ENCODE assay signal across 20 cellular contexts in the genomic region with DNA sequence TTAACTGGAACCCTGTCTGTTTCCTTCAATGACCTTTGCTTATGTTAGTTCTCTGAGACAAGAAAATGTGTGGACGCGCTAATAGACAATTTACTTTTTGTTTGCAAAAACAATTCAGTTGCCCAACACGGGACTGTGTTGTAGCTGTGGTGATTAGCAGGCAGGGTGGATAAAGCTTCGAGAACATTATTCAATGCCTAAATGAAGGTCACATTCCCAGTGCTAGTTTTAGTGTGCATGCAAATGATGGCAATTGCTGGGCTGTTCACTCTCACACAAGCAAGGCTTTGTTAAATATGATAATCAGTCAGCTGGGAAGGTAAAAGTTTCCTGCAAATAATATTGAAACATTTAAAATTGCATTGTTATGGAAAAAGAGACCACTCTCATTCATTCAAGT.
A peak's percentile ranks its signal among the peaks of the same experiment; 100 is the strongest.
DNase-seq lines count a peak whose midpoint lies in the region; TF ChIP-seq lines count a peak whose summit lies in the region.
"Had no signal": no experiment of that assay in that cellular context is flagged by ENCODE, and none has a peak within 500 bp of the region (broad histone marks: within the 10 kb centered on the region; RNA-seq: fewer than 3 reads in every experiment).

No MANE protein-coding gene starts in this region.

- TF ChIP-seq CTCF in H9 (conservative IDR thresholded peaks at IDR 0.05) = no peak

- no peaks in the 10 kb centered on the region for H3K79me2 ChIP-seq in H9 (ENCODE audit: insufficient read depth, low read length)

- H2BK12ac ChIP-seq in H9 (ENCODE audit: insufficient read length, low read depth, low read length) = no peak overlapping the region

- H2AFZ ChIP-seq in H9 (ENCODE audit: low read length) = no peak overlapping the region

- H2BK5ac ChIP-seq in H9 (ENCODE audit: insufficient read length, low read length) = no peak overlapping the region

- H3K27me3 Mint-ChIP-seq in H9 (ENCODE audit: low read depth) = no peaks in the 10 kb centered on the region; the same call in 1 of the 2 replicates
- H3K27me3 Mint-ChIP-seq: activated naive CD4-positive, alpha-beta T cell treated with anti-CD3 and anti-CD28 coated beads, Interleukin-2, amount 10 ng/mL, durations not matched to agents 7 days and 5 days had no signal

- peaks cover 4% of the 10 kb centered on the region; the same call in 1 of the 2 replicates for H3K4me1 ChIP-seq in H9 (ENCODE audit: insufficient read depth, low read length)
- H3K4me1 ChIP-seq: breast epithelium, upper lobe of left lung had no signal

- no peaks in the 10 kb centered on the region for H3K23me2 ChIP-seq in H9 (ENCODE audit: insufficient read length, low read depth, low read length, poor library complexity, severe bottlenecking)

- H3K56ac ChIP-seq in H9 (ENCODE audit: insufficient read length, low read depth, low read length) = no peak overlapping the region

- no peak overlapping the region for H2BK20ac ChIP-seq in H9 (ENCODE audit: low read depth, low read length, poor library complexity, severe bottlenecking)

- H3K9ac ChIP-seq in H9 (ENCODE audit: extremely low read depth, insufficient read length, low read length) = no peak overlapping the region
- H3K9ac ChIP-seq: BLaER1 treated with 17β-estradiol and CSF1 and Interleukin-3, amounts not matched to agents 10 nM and 100 nM had no signal

- peaks cover 14 to 17% of the 10 kb centered on the region in 2 experiments for H3K4me1 Mint-ChIP-seq in H9
- H3K4me1 Mint-ChIP-seq: activated naive CD4-positive, alpha-beta T cell treated with anti-CD3 and anti-CD28 coated beads, Interleukin-2, amount 10 ng/mL, durations not matched to agents 7 days and 5 days had no signal

- no peak overlapping the region for H3K23ac ChIP-seq in H9 (ENCODE audit: insufficient read length, low read depth, low read length)

- WGBS in H9 (ENCODE audit: extremely low coverage, insufficient read length, low lambda C conversion rate) = no CpG with 5 or more reads among the region's 4 CpGs

- no peak overlapping the region for H3K4ac ChIP-seq in H9 (ENCODE audit: low read depth, low read length)

- H4K5ac ChIP-seq in H9 (ENCODE audit: insufficient read length, low read depth, low read length) = no peak overlapping the region

- no peaks in the 10 kb centered on the region for H3K9me3 ChIP-seq in H9 (ENCODE audit: control insufficient read depth, low read depth, low read length)
- H3K9me3 ChIP-seq: breast epithelium, upper lobe of left lung had no signal

- no peak overlapping the region for H2BK120ac ChIP-seq in H9 (ENCODE audit: low read depth, low read length, poor library complexity, severe bottlenecking)

- H3K27me3 ChIP-seq in H9 (ENCODE audit: insufficient read depth, low read length) = no peaks in the 10 kb centered on the region
- H3K27me3 ChIP-seq: BLaER1 treated with 17β-estradiol and CSF1 and Interleukin-3, amounts not matched to agents 10 nM and 100 nM; breast epithelium; upper lobe of left lung had no signal

- no peak for DNase-seq in H9
- peak; percentile 39 for DNase-seq in inferior parietal cortex (ENCODE audit: extremely low spot score)
- peak; percentile 92 for DNase-seq in pons (ENCODE audit: low spot score)
- no peak for DNase-seq in NCI-H2107 treated with DMSO at 0.1 percent for 48 hours (lab: John Stamatoyannopoulos, UW; ENCODE audit: unreplicated experiment)
- DNase-seq in NCI-H226 = no peak
- DNase-seq in stimulated activated naive CD4-positive, alpha-beta T cell treated with Interleukin-2 at 50 U/mL for 16 hours (lab: John Stamatoyannopoulos, UW) = no peak
- no peak for DNase-seq in LoVo (ENCODE audit: low spot score)
- DNase-seq: activated CD4-positive, alpha-beta T cell treated with anti-CD3 and anti-CD28 coated beads, Interleukin-2, amount 50 U/mL, for 4 hours; activated naive CD4-positive, alpha-beta T cell treated with anti-CD3 and anti-CD28 coated beads, Interleukin-2, amount 10 ng/mL, durations not matched to agents 7 days and 5 days; COR-L47; effector memory CD4-positive, alpha-beta T cell; erythroblast; KG1; NCI-H2171; NCI-H510A treated with DMSO at 0.1 percent for 48 hours; upper lobe of left lung had no signal

- no peaks in the 10 kb centered on the region for H4K20me1 ChIP-seq in H9 (ENCODE audit: control insufficient read depth, insufficient read depth, insufficient read length)
- H4K20me1 ChIP-seq: BLaER1 treated with 17β-estradiol and CSF1 and Interleukin-3, amounts not matched to agents 10 nM and 100 nM had no signal

- H3K27ac ChIP-seq in H9 (ENCODE audit: insufficient read length, low read depth, low read length) (no peak overlapping the region), angular gyrus (ENCODE audit: low read depth, low read length) (peak overlapping the region; percentile 40)
- H3K27ac ChIP-seq: BLaER1 treated with 17β-estradiol and CSF1 and Interleukin-3, amounts not matched to agents 10 nM and 100 nM; breast epithelium; skin epidermis; upper lobe of left lung had no signal

- H3K4me2 ChIP-seq in H9 (ENCODE audit: insufficient read depth, insufficient read length, low read length) = no peak overlapping the region
- H3K4me2 ChIP-seq: BLaER1 treated with 17β-estradiol and CSF1 and Interleukin-3, amounts not matched to agents 10 nM and 100 nM had no signal

- peak overlapping the region; percentile 72 to 82 (median 76); a peak in 4 of 7 replicates for H3K27ac Mint-ChIP-seq in H9
- H3K27ac Mint-ChIP-seq: activated naive CD4-positive, alpha-beta T cell treated with anti-CD3 and anti-CD28 coated beads, Interleukin-2, amount 10 ng/mL, durations not matched to agents 7 days and 5 days had no signal

- no peak overlapping the region for H2AK5ac ChIP-seq in H9 (ENCODE audit: insufficient read length, low read length)

- peaks cover 0 to 5% (median 4%) of the 10 kb centered on the region in 3 experiments; a peak in 3 of 7 replicates for H3K36me3 Mint-ChIP-seq in H9 (ENCODE audit: insufficient read depth in 1 of 3, low read depth in 3 of 3)
- H3K36me3 Mint-ChIP-seq: activated naive CD4-positive, alpha-beta T cell treated with anti-CD3 and anti-CD28 coated beads, Interleukin-2, amount 10 ng/mL, durations not matched to agents 7 days and 5 days had no signal

- no peak overlapping the region for H3K14ac ChIP-seq in H9 (ENCODE audit: insufficient read depth, low read length)

- no peak overlapping the region for H3K4me3 Mint-ChIP-seq in H9
- H3K4me3 Mint-ChIP-seq: activated naive CD4-positive, alpha-beta T cell treated with anti-CD3 and anti-CD28 coated beads, Interleukin-2, amount 10 ng/mL, durations not matched to agents 7 days and 5 days had no signal

- H3T11ph ChIP-seq in H9 (ENCODE audit: low read length) = no peak overlapping the region

- no peak overlapping the region for H2BK15ac ChIP-seq in H9 (ENCODE audit: low read depth, low read length)

- H4K8ac ChIP-seq in H9 (replicated peaks; ENCODE audit: insufficient read length, low read depth, low read length) = no peak overlapping the region

- H3K9me3 Mint-ChIP-seq in H9 = peaks cover 0 to 10% of the 10 kb centered on the region in 2 experiments; a peak in 2 of 5 replicates
- H3K9me3 Mint-ChIP-seq: activated naive CD4-positive, alpha-beta T cell treated with anti-CD3 and anti-CD28 coated beads, Interleukin-2, amount 10 ng/mL, durations not matched to agents 7 days and 5 days had no signal

- no peak overlapping the region for H4K91ac ChIP-seq in H9 (ENCODE audit: insufficient read length, low read depth, low read length)

- no peak overlapping the region for H3K18ac ChIP-seq in H9 (ENCODE audit: insufficient read length, low read depth, low read length)

- no peaks in the 10 kb centered on the region for H3K79me1 ChIP-seq in H9 (ENCODE audit: insufficient read depth, low read depth, low read length, poor library complexity, severe bottlenecking)

Comparison
In these comparisons a context has a peak if more than half of its experiments do, and no peak if none do; other contexts are left out.
1. DNase-seq: peak in inferior parietal cortex (single experiment) and pons (single experiment); none in H9 (single experiment), NCI-H2107 treated with DMSO at 0.1 percent for 48 hours (single experiment), NCI-H226 (single experiment), stimulated activated naive CD4-positive, alpha-beta T cell treated with Interleukin-2 at 50 U/mL for 16 hours (single experiment) and LoVo (single experiment).